ENCODE assay signal across 13 cellular contexts in genomic region chr16:89369266-89369895, GRCh38.
DNase-seq lines count a peak whose midpoint lies in the region; ATAC-seq, FAIRE-seq and TF ChIP-seq lines count a peak whose summit lies in the region.
"Had no signal": no experiment of that assay in that cellular context is flagged by ENCODE, and none has a peak within 500 bp of the region (broad histone marks: within the 10 kb centered on the region; RNA-seq: fewer than 3 reads in every experiment).

No MANE protein-coding gene starts in this region.

- peak overlapping the region; percentile 37 for H3K9ac ChIP-seq in astrocyte (ENCODE audit: low read length)

- H3K4me1 ChIP-seq in astrocyte (ENCODE audit: insufficient read depth, low read length): peaks cover 60% of the 10 kb centered on the region

- peaks cover 100% of the 10 kb centered on the region for H3K79me2 ChIP-seq in astrocyte (ENCODE audit: insufficient read depth, low read length)

- peaks cover 100% of the 10 kb centered on the region for H4K20me1 ChIP-seq in astrocyte (ENCODE audit: insufficient read depth, low read length)

- no peak for TF ChIP-seq CTCF in astrocyte (IDR thresholded peaks at IDR 0.05; ENCODE audit: insufficient read depth, low read depth, low read length)

- H3K4me3 Mint-ChIP-seq in activated CD8-positive, alpha-beta memory T cell treated with anti-CD3 and anti-CD28 coated beads, Interleukin-2, amount 10 ng/mL, durations not matched to agents 7 days and 5 days: no peak overlapping the region
- H3K4me3 Mint-ChIP-seq in astrocyte (ENCODE audit: unreplicated experiment): peak overlapping the region; percentile 40
- no peak overlapping the region for H3K4me3 Mint-ChIP-seq in stimulated activated naive B cell treated with anti-CD40 and anti-IgM and Interleukin-4, amounts not matched to agents 10 μg/mL and 1 μg/mL and 100 μg/mL, for 72 hours

- H3K4me1 Mint-ChIP-seq in activated CD8-positive, alpha-beta memory T cell treated with anti-CD3 and anti-CD28 coated beads, Interleukin-2, amount 10 ng/mL, durations not matched to agents 7 days and 5 days: peaks cover 73% of the 10 kb centered on the region
- H3K4me1 Mint-ChIP-seq in astrocyte (ENCODE audit: low read depth, unreplicated experiment): peaks cover 79% of the 10 kb centered on the region
- peaks cover 63 to 95% of the 10 kb centered on the region in 2 donors for H3K4me1 Mint-ChIP-seq in stimulated activated naive B cell treated with anti-CD40 and anti-IgM and Interleukin-4, amounts not matched to agents 10 μg/mL and 1 μg/mL and 100 μg/mL, for 72 hours

- CTCF ChIA-PET in activated CD8-positive, alpha-beta memory T cell treated with anti-CD3 and anti-CD28 coated beads, Interleukin-2, amount 10 ng/mL, durations not matched to agents 7 days and 5 days (lab: Charles Lee): interaction anchor here (1.0 to 1.6 kb wide), 4 partner anchors 10 to 139 kb away, joined by 3 to 5 read pairs (median 4); partner anchors contain the start of gene SPG7

- no peak overlapping the region for H3K4me3 ChIP-seq in astrocyte (ENCODE audit: insufficient read depth, low read depth, low read length)

- H3K36me3 Mint-ChIP-seq in activated CD8-positive, alpha-beta memory T cell treated with anti-CD3 and anti-CD28 coated beads, Interleukin-2, amount 10 ng/mL, durations not matched to agents 7 days and 5 days: peaks cover 22% of the 10 kb centered on the region
- peaks cover 26% of the 10 kb centered on the region for H3K36me3 Mint-ChIP-seq in astrocyte (ENCODE audit: low read depth, unreplicated experiment)
- peaks cover 28 to 65% of the 10 kb centered on the region in 2 donors for H3K36me3 Mint-ChIP-seq in stimulated activated naive B cell treated with anti-CD40 and anti-IgM and Interleukin-4, amounts not matched to agents 10 μg/mL and 1 μg/mL and 100 μg/mL, for 72 hours

- H3K9me3 ChIP-seq in astrocyte (ENCODE audit: insufficient read depth, low read depth, low read length): no peaks in the 10 kb centered on the region

- peak overlapping the region; percentile 56 for H3K27ac Mint-ChIP-seq in activated CD8-positive, alpha-beta memory T cell treated with anti-CD3 and anti-CD28 coated beads, Interleukin-2, amount 10 ng/mL, durations not matched to agents 7 days and 5 days
- H3K27ac Mint-ChIP-seq in astrocyte (ENCODE audit: unreplicated experiment): peak overlapping the region; percentile 84
- H3K27ac Mint-ChIP-seq in stimulated activated naive B cell treated with anti-CD40 and anti-IgM and Interleukin-4, amounts not matched to agents 10 μg/mL and 1 μg/mL and 100 μg/mL, for 72 hours: peak overlapping the region; percentile 42

- no peaks in the 10 kb centered on the region for H3K9me3 Mint-ChIP-seq in activated CD8-positive, alpha-beta memory T cell treated with anti-CD3 and anti-CD28 coated beads, Interleukin-2, amount 10 ng/mL, durations not matched to agents 7 days and 5 days (ENCODE audit: low read depth)
- no peaks in the 10 kb centered on the region for H3K9me3 Mint-ChIP-seq in astrocyte (ENCODE audit: unreplicated experiment)
- H3K9me3 Mint-ChIP-seq in stimulated activated naive B cell treated with anti-CD40 and anti-IgM and Interleukin-4, amounts not matched to agents 10 μg/mL and 1 μg/mL and 100 μg/mL, for 72 hours: no peaks in the 10 kb centered on the region
- H3K9me3 Mint-ChIP-seq: activated T-helper 2 cell treated with anti-CD3 and anti-CD28 coated beads, Interferon-gamma antibody, Interleukin-2, Interleukin-4, amounts not matched to agents 10 μg/mL and 5 μg/mL and 100 μg/mL, durations not matched to agents 14 hours and 24 hours and 36 hours had no signal

- no peak overlapping the region for H2AFZ ChIP-seq in astrocyte (ENCODE audit: low read depth, low read length)

- peak overlapping the region; percentile 20 for H3K27ac ChIP-seq in astrocyte (ENCODE audit: low read depth, low read length)

- H3K27me3 Mint-ChIP-seq in activated CD8-positive, alpha-beta memory T cell treated with anti-CD3 and anti-CD28 coated beads, Interleukin-2, amount 10 ng/mL, durations not matched to agents 7 days and 5 days: no peaks in the 10 kb centered on the region
- H3K27me3 Mint-ChIP-seq in astrocyte (ENCODE audit: low read depth, unreplicated experiment): no peaks in the 10 kb centered on the region
- H3K27me3 Mint-ChIP-seq in stimulated activated naive B cell treated with anti-CD40 and anti-IgM and Interleukin-4, amounts not matched to agents 10 μg/mL and 1 μg/mL and 100 μg/mL, for 72 hours: no peaks in the 10 kb centered on the region

- no peak for FAIRE-seq in astrocyte (lab: Jason Lieb, UNC)
- FAIRE-seq: A204.1, GM12891, RCC 7860 had no signal

- no peaks in the 10 kb centered on the region for H3K27me3 ChIP-seq in astrocyte (ENCODE audit: insufficient read depth, low read length)

- no peak for DNase-seq in activated CD8-positive, alpha-beta memory T cell treated with anti-CD3 and anti-CD28 coated beads, Interleukin-2, amount 10 ng/mL, durations not matched to agents 7 days and 5 days
- no peak for DNase-seq in activated CD8-positive, alpha-beta memory T cell treated with anti-CD3 and anti-CD28 coated beads, Interleukin-2, amount 50 U/mL, for 48 hours
- DNase-seq in astrocyte (ENCODE audit: low read depth): no peak
- peak; percentile 44 for DNase-seq in medulla oblongata (ENCODE audit: extremely low spot score)
- no peak for DNase-seq in stimulated activated naive B cell treated with anti-CD40 and anti-IgM and Interleukin-4, amounts not matched to agents 10 μg/mL and 1 μg/mL and 100 μg/mL, for 72 hours
- no peak for DNase-seq in inferior parietal cortex (ENCODE audit: extremely low spot score)
- no peak for DNase-seq in SK-N-DZ (ENCODE audit: low spot score)
- DNase-seq: stimulated activated CD4-positive, alpha-beta T cell treated with anti-CD3 and anti-CD28 coated beads, Interleukin-4, amount 100 ng/mL, for 4 hours had no signal

- peaks cover 3% of the 10 kb centered on the region for H3K36me3 ChIP-seq in astrocyte (ENCODE audit: insufficient read depth, low read length)

- ATAC-seq in activated CD8-positive, alpha-beta memory T cell treated with anti-CD3 and anti-CD28 coated beads, Interleukin-2, amount 10 ng/mL, durations not matched to agents 7 days and 5 days: no peak
- no peak for ATAC-seq in stimulated activated naive B cell treated with anti-CD40 and anti-IgM and Interleukin-4, amounts not matched to agents 10 μg/mL and 1 μg/mL and 100 μg/mL, for 72 hours (replicated peaks)
- ATAC-seq in activated CD4-positive, CD25-positive, alpha-beta regulatory T cell treated with anti-CD3 and anti-CD28 coated beads, Interleukin-2, amount 50 U/mL, for 24 hours: no peak

- H3K4me2 ChIP-seq in astrocyte (ENCODE audit: low read length): peak overlapping the region; percentile 7
